In genomic region chr22:40525250-40525884, GRCh38 we compare ENCODE assay signal across 8 cellular contexts.
DNase-seq lines count a peak whose midpoint lies in the region; ATAC-seq and TF ChIP-seq lines count a peak whose summit lies in the region.

No MANE protein-coding gene starts in this region.

- peaks cover 4 to 32% of the 10 kb centered on the region in 2 donors for H3K4me1 Mint-ChIP-seq in natural killer cell treated with Interleukin-12 subunit alpha and Interleukin-12 subunit beta and Interleukin-15 and Interleukin-18, amount 100 ng/mL, for 72 hours (ENCODE audit: low read depth in 2 of 2)

- no peak overlapping the region for H3K27ac ChIP-seq in C4-2B
- H3K27ac ChIP-seq in testis: no peak overlapping the region

- H3K9me3 Mint-ChIP-seq in natural killer cell treated with Interleukin-12 subunit alpha and Interleukin-12 subunit beta and Interleukin-15 and Interleukin-18, amount 100 ng/mL, for 72 hours: no peaks in the 10 kb centered on the region

- H3K36me3 Mint-ChIP-seq in natural killer cell treated with Interleukin-12 subunit alpha and Interleukin-12 subunit beta and Interleukin-15 and Interleukin-18, amount 100 ng/mL, for 72 hours: no peaks in the 10 kb centered on the region

- WGBS in testis, 2 donors: 55 to 61% methylated on average over 6 of the region's 6 CpGs

- H3K36me3 ChIP-seq in testis (ENCODE audit: low read depth, missing control alignments): no peaks in the 10 kb centered on the region

- no peak for TF ChIP-seq POLR2A in testis (IDR thresholded peaks at IDR 0.05)

- TF ChIP-seq CTCF in C4-2B (conservative IDR thresholded peaks at IDR 0.05) (peak; percentile 76), LNCaP clone FGC (IDR thresholded peaks at IDR 0.05; ENCODE audit: control insufficient read depth, extremely low read depth, insufficient read depth) (peak; percentile 36), testis (IDR thresholded peaks at IDR 0.05) (peak; percentile 59 to 75 (median 61))

- no peaks in the 10 kb centered on the region for H3K4me1 ChIP-seq in testis

- DNase-seq in LNCaP clone FGC (ENCODE audit: low read depth) (no peak), ecto neural progenitor cell (ENCODE audit: low spot score) (peak; percentile 55), testis (peak; percentile 76), inferior parietal cortex (ENCODE audit: extremely low spot score) (no peak)
- DNase-seq in activated CD4-positive, alpha-beta T cell treated with anti-CD3 and anti-CD28 coated beads, Interleukin-2, amount 50 U/mL, for 24 hours (ENCODE audit: low read depth in 1 of 2, low spot score in 1 of 2): peak; percentile 50 to 57
- DNase-seq in natural killer cell treated with Interleukin-12 subunit alpha and Interleukin-12 subunit beta and Interleukin-15 and Interleukin-18, amount 100 ng/mL, for 72 hours (ENCODE audit: low spot score): no peak

- no peaks in the 10 kb centered on the region for H3K27me3 Mint-ChIP-seq in natural killer cell treated with Interleukin-12 subunit alpha and Interleukin-12 subunit beta and Interleukin-15 and Interleukin-18, amount 100 ng/mL, for 72 hours

- intact Hi-C loops in testis (cut with DNase I; ENCODE audit: low total_unique reads): loop anchor here (10.0 kb wide), 1 partner anchor 119 kb away; no protein-coding TSS in a partner anchor

- H3K27me3 ChIP-seq in testis: no peaks in the 10 kb centered on the region

- ATAC-seq in natural killer cell treated with Interleukin-12 subunit alpha and Interleukin-12 subunit beta and Interleukin-15 and Interleukin-18, amount 100 ng/mL, for 72 hours: peak; percentile 65 to 74
- ATAC-seq in GM19455 (IDR thresholded peaks at IDR 0.05; ENCODE audit: unreplicated experiment): no peak

- no peaks in the 10 kb centered on the region for H3K9me3 ChIP-seq in testis

- H3K27ac Mint-ChIP-seq in natural killer cell treated with Interleukin-12 subunit alpha and Interleukin-12 subunit beta and Interleukin-15 and Interleukin-18, amount 100 ng/mL, for 72 hours: no peak overlapping the region

- H3K4me3 Mint-ChIP-seq in natural killer cell treated with Interleukin-12 subunit alpha and Interleukin-12 subunit beta and Interleukin-15 and Interleukin-18, amount 100 ng/mL, for 72 hours: no peak overlapping the region

- H3K4me3 ChIP-seq in LNCaP clone FGC (ENCODE audit: low read depth, low read length): no peak overlapping the region
- H3K4me3 ChIP-seq in testis: no peak overlapping the region

Comparison
In these comparisons a context has a peak if more than half of its experiments do, and no peak if none do; other contexts are left out.
1. DNase-seq: peak in activated CD4-positive, alpha-beta T cell treated with anti-CD3 and anti-CD28 coated beads, Interleukin-2, amount 50 U/mL, for 24 hours (2 of 2), ecto neural progenitor cell (single experiment) and testis (single experiment); none in LNCaP clone FGC (single experiment), natural killer cell treated with Interleukin-12 subunit alpha and Interleukin-12 subunit beta and Interleukin-15 and Interleukin-18, amount 100 ng/mL, for 72 hours (single experiment) and inferior parietal cortex (single experiment).
2. Peak in every context shown above with its lines, with median percentiles within 50 percentile points of each other: CTCF ChIP-seq.